16 cellular contexts compared by ENCODE assay signal in genomic region chr10:117136391-117136975, GRCh38. TPM values are rescaled to one million over a fixed set of nuclear protein-coding genes. Genes with fewer than 3 reads are reported as not detected.
DNase-seq lines count a peak whose midpoint lies in the region; ATAC-seq, FAIRE-seq and TF ChIP-seq lines count a peak whose summit lies in the region.
"Had no signal": no experiment of that assay in that cellular context is flagged by ENCODE, and none has a peak within 500 bp of the region (broad histone marks: within the 10 kb centered on the region; RNA-seq: fewer than 3 reads in every experiment).

No MANE protein-coding gene starts in this region.

- H3K18ac ChIP-seq in neuronal stem cell (ENCODE audit: low read length) = peak overlapping the region; percentile 100

- no peak for DNase-seq in BJ (ENCODE audit: low read depth)
- no peak for DNase-seq in HFF-Myc (ENCODE audit: extremely low read depth, low read depth)
- no peak for DNase-seq in endothelial cell of umbilical vein (ENCODE audit: low read depth, low spot score)
- DNase-seq in neuronal stem cell (ENCODE audit: low spot score) = no peak
- DNase-seq in mucosa of descending colon = no peak
- DNase-seq in DMS 273 (lab: John Stamatoyannopoulos, UW; ENCODE audit: unreplicated experiment) = no peak
- no peak for DNase-seq in GM10266 (ENCODE audit: extremely low spot score)
- no peak for DNase-seq in NCI-H2227 treated with DMSO at 0.1 percent for 48 hours (lab: John Stamatoyannopoulos, UW)
- DNase-seq: activated CD8-positive, alpha-beta memory T cell treated with anti-CD3 and anti-CD28 coated beads for 24 hours; amniotic stem cell; CD8-positive, alpha-beta T cell; NCI-H1694; T-helper 17 cell had no signal

- no TSS peak for BruUV-seq in endothelial cell of umbilical vein (replicated peaks; lab: Mats Ljungman, UMichigan)

- H4K8ac ChIP-seq in neuronal stem cell (ENCODE audit: low read depth, low read length) = no peak overlapping the region

- H2BK12ac ChIP-seq in neuronal stem cell (ENCODE audit: low read length) = peak overlapping the region; percentile 67

- TF ChIP-seq POLR2A in endothelial cell of umbilical vein (IDR thresholded peaks at IDR 0.05; ENCODE audit: low read depth, low read length) = no peak

- FAIRE-seq in endothelial cell of umbilical vein (lab: Jason Lieb, UNC) = no peak
- FAIRE-seq: endometrium had no signal

- peak overlapping the region; percentile 13 for H3K4ac ChIP-seq in neuronal stem cell (ENCODE audit: low read length)

- no CpG with 5 or more reads among the region's 34 CpGs for WGBS in neuronal stem cell (ENCODE audit: extremely low coverage in 2 of 2, insufficient read length in 2 of 2, insufficient replicate concordance in 1 of 2), 2 donors

- H3K9ac ChIP-seq in endothelial cell of umbilical vein (replicated peaks; ENCODE audit: extremely low read depth, insufficient read depth, low read length) (no peak overlapping the region), neuronal stem cell (ENCODE audit: low read depth, low read length, poor library complexity) (peak overlapping the region; percentile 64)

- H3K9me3 ChIP-seq in endothelial cell of umbilical vein (replicated peaks; ENCODE audit: control insufficient read depth, insufficient read depth, low read length) = no peaks in the 10 kb centered on the region
- H3K9me3 ChIP-seq in neuronal stem cell (replicated peaks in 1 of 2; ENCODE audit: control insufficient read depth in 2 of 2, insufficient read depth in 1 of 2, low read depth in 1 of 2, low read length in 2 of 2) = peaks cover 0 to 16% of the 10 kb centered on the region in 2 donors
- no peaks in the 10 kb centered on the region for H3K9me3 ChIP-seq in mucosa of descending colon

- H3K79me2 ChIP-seq in endothelial cell of umbilical vein (ENCODE audit: control insufficient read depth, insufficient read depth, low read length) = no peaks in the 10 kb centered on the region

- dilution Hi-C loops in endothelial cell of umbilical vein (cut with MboI; ENCODE audit: extremely low pct_ligation_motif_present, low sequenced_read_pairs) = no loop called here

- H3K79me1 ChIP-seq in neuronal stem cell (ENCODE audit: low read depth, low read length) = peaks cover 11% of the 10 kb centered on the region

- H2BK15ac ChIP-seq in neuronal stem cell (ENCODE audit: low read length) = peak overlapping the region; percentile 99

- H3K27ac ChIP-seq in endothelial cell of umbilical vein (ENCODE audit: insufficient read depth, low read depth, low read length) (no peak overlapping the region), neuronal stem cell (replicated peaks; ENCODE audit: low read length) (no peak overlapping the region)

- peak overlapping the region; percentile 100 for H2BK5ac ChIP-seq in neuronal stem cell (ENCODE audit: low read length)

- H3K23ac ChIP-seq in neuronal stem cell (ENCODE audit: low read depth, low read length, poor library complexity) = no peak overlapping the region

- peak overlapping the region; percentile 97 for H2BK120ac ChIP-seq in neuronal stem cell (ENCODE audit: low read depth, low read length)

- peak overlapping the region; percentile 85 for H4K91ac ChIP-seq in neuronal stem cell (ENCODE audit: low read depth, low read length, poor library complexity)

- peak overlapping the region; percentile 38 for H3K4me2 ChIP-seq in endothelial cell of umbilical vein (ENCODE audit: insufficient read depth, low read length)
- peak overlapping the region; percentile 97 for H3K4me2 ChIP-seq in neuronal stem cell (ENCODE audit: insufficient read depth, low read length, poor library complexity, severe bottlenecking)

- H3K4me1 ChIP-seq in endothelial cell of umbilical vein (ENCODE audit: control insufficient read depth, extremely low read depth, insufficient read depth, low read length) = peaks cover 10% of the 10 kb centered on the region
- peaks cover 6 to 35% of the 10 kb centered on the region in 2 donors for H3K4me1 ChIP-seq in neuronal stem cell (ENCODE audit: control insufficient read depth in 2 of 2, insufficient read depth in 1 of 2, low read depth in 1 of 2, low read length in 2 of 2)
- peaks cover 33% of the 10 kb centered on the region for H3K4me1 ChIP-seq in mucosa of descending colon (ENCODE audit: low read depth)

- H2AFZ ChIP-seq in endothelial cell of umbilical vein (ENCODE audit: low read depth, low read length) = no peak overlapping the region
- peak overlapping the region; percentile 93 for H2AFZ ChIP-seq in neuronal stem cell (ENCODE audit: low read length)

- no peaks in the 10 kb centered on the region for H3K36me3 ChIP-seq in BJ (ENCODE audit: control insufficient read depth, insufficient read depth, low read length)
- no peaks in the 10 kb centered on the region for H3K36me3 ChIP-seq in endothelial cell of umbilical vein (ENCODE audit: control insufficient read depth in 2 of 2, extremely low read depth in 1 of 2, insufficient read depth in 2 of 2, low read length in 2 of 2)
- peaks cover 0 to 2% of the 10 kb centered on the region in 2 donors for H3K36me3 ChIP-seq in neuronal stem cell (replicated peaks in 1 of 2; ENCODE audit: control insufficient read depth in 2 of 2, insufficient read depth in 2 of 2, low read length in 2 of 2)
- no peaks in the 10 kb centered on the region for H3K36me3 ChIP-seq in mucosa of descending colon (ENCODE audit: low read depth)

- H2AK5ac ChIP-seq in neuronal stem cell (ENCODE audit: low read depth, low read length) = peak overlapping the region; percentile 90

- H3K27me3 ChIP-seq in BJ (ENCODE audit: control insufficient read depth, insufficient read depth, low read length) = peaks cover 17% of the 10 kb centered on the region
- H3K27me3 ChIP-seq in endothelial cell of umbilical vein (ENCODE audit: control insufficient read depth in 2 of 2, insufficient read depth in 2 of 2, low read length in 2 of 2) = peaks cover 71 to 94% of the 10 kb centered on the region in 2 experiments
- peaks cover 15 to 96% (median 75%) of the 10 kb centered on the region in 3 experiments for H3K27me3 ChIP-seq in neuronal stem cell (ENCODE audit: control insufficient read depth in 3 of 3, insufficient read depth in 3 of 3, low read depth in 1 of 3, low read length in 3 of 3)

- H4K20me1 ChIP-seq in endothelial cell of umbilical vein (replicated peaks; ENCODE audit: control insufficient read depth, extremely low read depth, insufficient read depth, low read length) = no peaks in the 10 kb centered on the region

- intact Hi-C loops in endothelial cell of umbilical vein (cut with micrococcal nuclease) (loop anchor here (2.0 to 5.0 kb wide), 2 partner anchors 28 to 189 kb away; no protein-coding TSS in a partner anchor), mucosa of descending colon (cut with DNase I, micrococcal nuclease) (no loop called here)

- ATAC-seq in mucosa of descending colon = no peak
- ATAC-seq: CD8-positive, alpha-beta T cell; T-helper 17 cell had no signal

- POLR2A ChIA-PET in BJ (lab: Charles Lee) (no interaction called here), endothelial cell of umbilical vein (lab: Charles Lee) (no interaction called here)

- H3K4me3 ChIP-seq in BJ (ENCODE audit: low read depth, low read length) (peak overlapping the region; percentile 44), HFF-Myc (replicated peaks; ENCODE audit: low read depth, low read length) (peak overlapping the region; percentile 34), endothelial cell of umbilical vein (replicated peaks in 1 of 3; ENCODE audit: insufficient read depth in 1 of 3, low read depth in 1 of 3, low read length in 3 of 3) (no peak overlapping the region), neuronal stem cell (ENCODE audit: low read length in 2 of 2) (peak overlapping the region in 1 of 2 donors; percentile 89), mucosa of descending colon (no peak overlapping the region)

- peak overlapping the region; percentile 47 for H3K14ac ChIP-seq in neuronal stem cell (ENCODE audit: low read length)

- H3K9me1 ChIP-seq in endothelial cell of umbilical vein (replicated peaks; ENCODE audit: control insufficient read depth, extremely low read depth, insufficient read depth, low read length) = no peaks in the 10 kb centered on the region

- CTCF ChIA-PET in BJ (lab: Yijun Ruan, JAX) (interaction anchor here (1.3 kb wide), 1 partner anchor 30 kb away, joined by 3 read pairs; no protein-coding TSS in a partner anchor), endothelial cell of umbilical vein (lab: Charles Lee) (interaction anchor here (3.7 kb wide), 1 partner anchor 31 kb away, joined by 23 read pairs; no protein-coding TSS in a partner anchor)

- TF ChIP-seq CTCF in BJ (IDR thresholded peaks at IDR 0.05; ENCODE audit: insufficient read depth, low read depth, low read length) (no peak), HFF-Myc (IDR thresholded peaks at IDR 0.05; ENCODE audit: low read depth, low read length, missing control alignments) (no peak), endothelial cell of umbilical vein (IDR thresholded peaks at IDR 0.05; ENCODE audit: extremely low read depth in 1 of 2, insufficient read depth in 1 of 2, low read depth in 1 of 2, low read length in 2 of 2) (no peak), mucosa of descending colon (IDR thresholded peaks at IDR 0.05) (no peak), GM10266 (IDR thresholded peaks at IDR 0.05; ENCODE audit: control insufficient read depth, insufficient read depth, low read depth, missing control alignments) (no peak)

TF ChIP-seq in endothelial cell of umbilical vein, 7 proteins besides CTCF, POLR2A, EP300 and RAD21 (continues in another document):
- TF ChIP-seq POLR2AphosphoS5 (IDR thresholded peaks at IDR 0.05; ENCODE audit: insufficient read depth, low read depth, low read length) = no peak
- TF ChIP-seq MYC (IDR thresholded peaks at IDR 0.05; ENCODE audit: low read depth, low read length) = no peak
- TF ChIP-seq GATA2 (IDR thresholded peaks at IDR 0.05; ENCODE audit: insufficient read depth, insufficient read length, low read depth, low read length) = no peak
- no peak for TF ChIP-seq EZH2 (IDR thresholded peaks at IDR 0.05; ENCODE audit: borderline replicate concordance, low read depth, low read length, severe bottlenecking)
- no peak for TF ChIP-seq FOS (IDR thresholded peaks at IDR 0.05; ENCODE audit: borderline replicate concordance, insufficient read depth, low read length)
- TF ChIP-seq JUN (IDR thresholded peaks at IDR 0.05; ENCODE audit: borderline replicate concordance, insufficient read depth, insufficient read length, low read depth) = no peak

RNA-seq across cellular contexts. Expression of gene VAX1, which starts 1.6 kb away (rescaled TPM):
- polyA plus RNA-seq in BJ (2011; rRNA removed) (0.22 and 0.23 TPM in 2 replicates), endothelial cell of umbilical vein (not detected in 2 replicates)
- 0.19 TPM in 1 of 2 replicates, not detected in the other for polyA minus RNA-seq in BJ (2011; rRNA and poly(A)+ RNA removed)
- total RNA-seq in endothelial cell of umbilical vein (not detected in 2 replicates), mucosa of descending colon (not detected)
- polyA plus RNA-seq in endothelial cell of umbilical vein (2011; cell fraction: cytosol; rRNA removed) = not detected in 2 replicates
- not detected in 2 replicates for polyA plus RNA-seq in endothelial cell of umbilical vein (2011; cell fraction: nucleus; rRNA removed)
- not detected in 2 replicates for polyA plus RNA-seq in endothelial cell of umbilical vein (2012)
- not detected in 2 replicates for polyA minus RNA-seq in endothelial cell of umbilical vein
- not detected for polyA minus RNA-seq in endothelial cell of umbilical vein (2011; cell fraction: cytosol; rRNA and poly(A)+ RNA removed)
- not detected in 2 replicates for polyA minus RNA-seq in endothelial cell of umbilical vein (2011; cell fraction: nucleus; rRNA and poly(A)+ RNA removed)
- polyA plus RNA-seq in neuronal stem cell (2013, experiment 1 of 2) = 8.1 TPM
- polyA plus RNA-seq in neuronal stem cell (2013, experiment 2 of 2) = 8.3 TPM
- total RNA-seq: CD8-positive, alpha-beta T cell; myocyte; T-helper 17 cell had no signal
- polyA plus RNA-seq: IgD-negative memory B cell had no signal

Comparison
In these comparisons a context has a peak if more than half of its experiments do, and no peak if none do; other contexts are left out.
1. H3K4me3 ChIP-seq: peak in BJ (single experiment) and HFF-Myc (single experiment); none in endothelial cell of umbilical vein (0 of 3) and mucosa of descending colon (single experiment).